8 cellular contexts compared by ENCODE assay signal in the genomic region with DNA sequence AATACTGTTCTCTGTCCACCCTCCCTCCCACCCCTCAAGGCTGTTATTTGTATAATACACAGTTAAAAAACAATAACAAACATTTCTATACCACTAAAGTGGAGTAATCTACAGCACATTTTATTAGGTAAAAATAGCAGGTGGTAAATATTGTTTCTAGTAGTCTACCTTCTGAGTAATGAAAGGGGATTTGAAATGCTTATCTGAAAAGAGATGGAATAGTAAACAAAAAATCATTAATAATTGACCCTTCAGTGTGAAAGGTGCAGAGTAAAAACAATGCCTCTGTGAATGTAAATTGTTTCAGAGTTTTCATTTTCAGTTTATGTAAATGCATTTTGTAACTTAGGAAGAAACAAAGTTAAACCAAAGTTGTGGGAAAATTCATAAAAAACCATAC.
"Had no signal": no experiment of that assay in that cellular context is flagged by ENCODE, and none has a peak within 500 bp of the region (broad histone marks: within the 10 kb centered on the region; RNA-seq: fewer than 3 reads in every experiment).

No MANE protein-coding gene starts in this region.

- FAIRE-seq: HepG2, HTR-8/SVneo, K562 had no signal

- ATAC-seq: HepG2, K562 had no signal

- DNase-seq: IMR-90, KBM-7, KG1 had no signal

- H3K27ac ChIP-seq: HL-60, KMS-11 had no signal

- H3K4me3 ChIP-seq: K562 had no signal
